ENCODE assay signal across 8 cellular contexts in genomic region chr4:68375667-68376559, GRCh38. TPM values are rescaled to one million over a fixed set of nuclear protein-coding genes. Genes with fewer than 3 reads are reported as not detected.
DNase-seq lines count a peak whose midpoint lies in the region; ATAC-seq and TF ChIP-seq lines count a peak whose summit lies in the region.

No MANE protein-coding gene starts in this region.

- no peaks in the 10 kb centered on the region for H3K9me2 ChIP-seq in SK-N-SH

- H2AK9ac ChIP-seq in IMR-90 (replicated peaks; ENCODE audit: low read depth, low read length, poor library complexity) = no peak overlapping the region

- POLR2A ChIA-PET in IMR-90 (lab: Charles Lee; ENCODE audit: unreplicated experiment) (no interaction called here), SK-N-SH (lab: Yijun Ruan, JAX) (no interaction called here)

- no peak overlapping the region for H3K14ac ChIP-seq in IMR-90 (replicated peaks; ENCODE audit: low read depth, low read length)

- no peak overlapping the region for H4K5ac ChIP-seq in IMR-90 (ENCODE audit: low read depth, low read length)

- H3K27me3 Mint-ChIP-seq in activated naive CD8-positive, alpha-beta T cell treated with anti-CD3 and anti-CD28 coated beads, Interleukin-2, amount 50 U/mL, for 24 hours = peaks cover 5% of the 10 kb centered on the region

- H3K23ac ChIP-seq in IMR-90 (ENCODE audit: low read depth, low read length) = no peak overlapping the region

- no peaks in the 10 kb centered on the region for H3K79me2 ChIP-seq in SK-N-SH (ENCODE audit: insufficient read depth)

- no peak overlapping the region for H3K56ac ChIP-seq in IMR-90 (ENCODE audit: extremely low read depth, insufficient read depth, low read length)

- H3K9ac ChIP-seq in IMR-90 (ENCODE audit: low read depth, low read length) = no peak overlapping the region
- H3K9ac ChIP-seq in SK-N-SH = no peak overlapping the region

- no peak overlapping the region for H2BK15ac ChIP-seq in IMR-90 (ENCODE audit: low read depth, low read length)

- H3K36me3 ChIP-seq in IMR-90 (ENCODE audit: control insufficient read depth, insufficient read depth, low read length) = no peaks in the 10 kb centered on the region
- no peaks in the 10 kb centered on the region for H3K36me3 ChIP-seq in SK-N-SH (replicated peaks in 1 of 2; ENCODE audit: control insufficient read depth in 1 of 2, insufficient read depth in 2 of 2, low read length in 1 of 2)
- no peaks in the 10 kb centered on the region for H3K36me3 ChIP-seq in prostate gland

- TF ChIP-seq RAD21 in IMR-90 (IDR thresholded peaks at IDR 0.05; ENCODE audit: low read length) = peak; percentile 91
- TF ChIP-seq RAD21 in SK-N-SH (IDR thresholded peaks at IDR 0.05; ENCODE audit: low read length) = peak; percentile 91

- H3K4me2 ChIP-seq in IMR-90 (ENCODE audit: low read depth, low read length) (peak overlapping the region; percentile 84), SK-N-SH (peak overlapping the region; percentile 53; the same call in 1 of the 2 replicates)

- intact Hi-C loops in IMR-90 (cut with micrococcal nuclease) = loop anchor here (1.0 to 10.0 kb wide), 2 partner anchors 104 to 201 kb away; no protein-coding TSS in a partner anchor
- intact Hi-C loops in head of caudate nucleus (cut with DNase I) = loop anchor here (5.0 kb wide), 1 partner anchor 104 kb away; no protein-coding TSS in a partner anchor
- intact Hi-C loops in prostate gland (cut with DNase I) = loop anchor here (5.0 kb wide), 1 partner anchor 104 kb away; no protein-coding TSS in a partner anchor

- H2AK5ac ChIP-seq in IMR-90 (ENCODE audit: low read depth, low read length) = no peak overlapping the region

- no peak overlapping the region for H4K91ac ChIP-seq in IMR-90 (ENCODE audit: insufficient read depth, low read depth, low read length)

- H2BK20ac ChIP-seq in IMR-90 (ENCODE audit: low read depth, low read length) = no peak overlapping the region

- H2BK120ac ChIP-seq in IMR-90 (ENCODE audit: low read depth, low read length) = no peak overlapping the region

- peaks cover 3% of the 10 kb centered on the region; the same call in 1 of the 2 replicates for H3K9me1 ChIP-seq in IMR-90 (ENCODE audit: insufficient read depth, low read length)

- peak overlapping the region; percentile 61 for H3K4me3 Mint-ChIP-seq in activated naive CD8-positive, alpha-beta T cell treated with anti-CD3 and anti-CD28 coated beads, Interleukin-2, amount 50 U/mL, for 24 hours

- TF ChIP-seq POLR2A in IMR-90 (IDR thresholded peaks at IDR 0.05; ENCODE audit: low read depth, low read length) (no peak), prostate gland (IDR thresholded peaks at IDR 0.05) (no peak)

- dilution Hi-C loops in IMR-90 (cut with HindIII; ENCODE audit: low sequenced_read_pairs, unreplicated experiment) = no loop called here

- CTCF ChIA-PET in IMR-90 (lab: Yijun Ruan, JAX) (interaction anchor here (0.5 to 2.0 kb wide), 15 partner anchors 9 to 794 kb away, joined by 3 to 27 read pairs (median 3); no protein-coding TSS in a partner anchor), SK-N-SH (lab: Yijun Ruan, JAX) (interaction anchor here (0.6 to 5.8 kb wide), 29 partner anchors 10 to 123 kb away, joined by 3 to 90 read pairs (median 5); no protein-coding TSS in a partner anchor)

- no peak overlapping the region for H2BK5ac ChIP-seq in IMR-90 (ENCODE audit: low read depth, low read length, poor library complexity, severe bottlenecking)

- no peaks in the 10 kb centered on the region for H4K20me1 ChIP-seq in IMR-90 (ENCODE audit: insufficient read depth, low read length)
- H4K20me1 ChIP-seq in SK-N-SH (ENCODE audit: insufficient read depth) = no peaks in the 10 kb centered on the region

- BruUV-seq in IMR-90 (replicated peaks; lab: Mats Ljungman, UMichigan) = no TSS peak

- H3K27ac ChIP-seq in IMR-90 (ENCODE audit: insufficient read depth, low read length) = no peak overlapping the region
- no peak overlapping the region for H3K27ac ChIP-seq in SK-N-SH (ENCODE audit: low read depth in 2 of 2, low read length in 1 of 2)
- H3K27ac ChIP-seq in prostate gland = no peak overlapping the region

- no peak overlapping the region for H3K18ac ChIP-seq in IMR-90 (ENCODE audit: low read depth, low read length)

- H3K4me1 Mint-ChIP-seq in activated naive CD8-positive, alpha-beta T cell treated with anti-CD3 and anti-CD28 coated beads, Interleukin-2, amount 50 U/mL, for 24 hours = peaks cover 8% of the 10 kb centered on the region

- DNase-seq in GM03348 (ENCODE audit: low spot score) (peak; percentile 80), IMR-90 (peak; percentile 64), SK-N-SH (peak; percentile 65), head of caudate nucleus (peak in 33 of 42 donors; percentile 8 to 80 (median 49)), prostate gland (ENCODE audit: low spot score) (peak; percentile 66), cerebellar nuclear complex (lab: John Stamatoyannopoulos, UW) (no peak)
- DNase-seq in activated naive CD8-positive, alpha-beta T cell treated with anti-CD3 and anti-CD28 coated beads, Interleukin-2, amount 50 U/mL, for 24 hours = peak; percentile 18

- no peak overlapping the region for H4K8ac ChIP-seq in IMR-90 (ENCODE audit: low read depth in 2 of 2, low read length in 2 of 2)

- peaks cover 9% of the 10 kb centered on the region for H3K4me1 ChIP-seq in IMR-90 (ENCODE audit: control insufficient read depth, insufficient read depth, low read length)
- H3K4me1 ChIP-seq in SK-N-SH (ENCODE audit: control insufficient read depth in 1 of 2, insufficient read depth in 2 of 2, low read depth in 1 of 2, low read length in 1 of 2) = no peaks in the 10 kb centered on the region; a peak in 1 of 4 replicates
- H3K4me1 ChIP-seq in prostate gland (replicated peaks) = no peaks in the 10 kb centered on the region

- H3K27me3 ChIP-seq in IMR-90 (ENCODE audit: control insufficient read depth, insufficient read depth, low read length) (no peaks in the 10 kb centered on the region), SK-N-SH (ENCODE audit: insufficient read depth) (peaks cover 7% of the 10 kb centered on the region; the same call in 1 of the 2 replicates), prostate gland (replicated peaks; ENCODE audit: insufficient read depth) (no peaks in the 10 kb centered on the region)

- H3K9me3 Mint-ChIP-seq in activated naive CD8-positive, alpha-beta T cell treated with anti-CD3 and anti-CD28 coated beads, Interleukin-2, amount 50 U/mL, for 24 hours = no peaks in the 10 kb centered on the region

- no peaks in the 10 kb centered on the region; a peak in 1 of 4 replicates for H3K79me1 ChIP-seq in IMR-90 (ENCODE audit: low read depth in 1 of 2, low read length in 2 of 2)

- H3K4me3 ChIP-seq in IMR-90 (ENCODE audit: insufficient read depth, low read depth, low read length) = no peak overlapping the region
- H3K4me3 ChIP-seq in SK-N-SH (ENCODE audit: low read depth in 2 of 2, low read length in 1 of 2) = peak overlapping the region in 1 of 2 experiments; percentile 37; a peak in 3 of 4 replicates
- H3K4me3 ChIP-seq in prostate gland = no peak overlapping the region

- no peak overlapping the region for H3K27ac Mint-ChIP-seq in activated naive CD8-positive, alpha-beta T cell treated with anti-CD3 and anti-CD28 coated beads, Interleukin-2, amount 50 U/mL, for 24 hours

- in situ Hi-C loops in IMR-90 (cut with MboI; ENCODE audit: low sequenced_read_pairs) = loop anchor here (5.0 kb wide), 1 partner anchor 104 kb away; no protein-coding TSS in a partner anchor

- ATAC-seq in GM21737 (IDR thresholded peaks at IDR 0.05; ENCODE audit: unreplicated experiment) (peak; percentile 79), IMR-90 (ENCODE audit: low read depth) (peak; percentile 77)
- peak; percentile 85 for ATAC-seq in activated naive CD8-positive, alpha-beta T cell treated with anti-CD3 and anti-CD28 coated beads, Interleukin-2, amount 50 U/mL, for 24 hours

- H3K36me3 Mint-ChIP-seq in activated naive CD8-positive, alpha-beta T cell treated with anti-CD3 and anti-CD28 coated beads, Interleukin-2, amount 50 U/mL, for 24 hours (ENCODE audit: low read depth) = no peaks in the 10 kb centered on the region

- no peaks in the 10 kb centered on the region for H3F3A ChIP-seq in SK-N-SH (replicated peaks; ENCODE audit: insufficient read depth)

- TF ChIP-seq EP300 in SK-N-SH (IDR thresholded peaks at IDR 0.05; ENCODE audit: borderline replicate concordance in 1 of 2, low read depth in 1 of 2, low read length in 1 of 2) = no peak

- peak; percentile 96 for TF ChIP-seq CTCF in IMR-90 (conservative IDR thresholded peaks at IDR 0.05; ENCODE audit: low read depth, low read length)
- TF ChIP-seq CTCF in SK-N-SH (IDR thresholded peaks at IDR 0.05) = peak; percentile 84
- TF ChIP-seq CTCF in prostate gland (IDR thresholded peaks at IDR 0.05) = peak in 3 of 4 experiments; percentile 78 to 91 (median 91)

- H3K9me3 ChIP-seq in IMR-90 (ENCODE audit: control insufficient read depth, insufficient read depth, low read length) (no peaks in the 10 kb centered on the region), SK-N-SH (no peaks in the 10 kb centered on the region), prostate gland (no peaks in the 10 kb centered on the region)

- no peak overlapping the region for H3K4ac ChIP-seq in IMR-90 (ENCODE audit: low read depth, low read length)

- peak overlapping the region; percentile 77 for H2AFZ ChIP-seq in IMR-90 (replicated peaks; ENCODE audit: low read length, poor library complexity)
- no peak overlapping the region for H2AFZ ChIP-seq in SK-N-SH (ENCODE audit: low read depth)

- WGBS in IMR-90 (ENCODE audit: extremely low coverage in 2 of 2, insufficient read length in 1 of 2), 2 experiments = no CpG with 5 or more reads among the region's 19 CpGs
- WGBS in SK-N-SH (ENCODE audit: low lambda C conversion rate) = 9% methylated on average over 19 of the region's 19 CpGs
- 11% methylated on average over 19 of the region's 19 CpGs for WGBS in prostate gland

TF ChIP-seq in IMR-90, 13 proteins besides CTCF, POLR2A, EP300 and RAD21 (continues in another document):
- no peak for TF ChIP-seq CEBPB (IDR thresholded peaks at IDR 0.05; ENCODE audit: low read depth, low read length)

TF ChIP-seq in SK-N-SH, 30 proteins besides CTCF, POLR2A, EP300 and RAD21 (continues in another document):
- TF ChIP-seq JUND (IDR thresholded peaks at IDR 0.05) (no peak), SMC3 (IDR thresholded peaks at IDR 0.05; ENCODE audit: low read depth, low read length) (peak; percentile 97), YY1 (IDR thresholded peaks at IDR 0.05; ENCODE audit: low read depth) (no peak), NRF1 (IDR thresholded peaks at IDR 0.05; ENCODE audit: low read depth, low read length) (peak; percentile 23; the same call in 1 of the 2 replicates), TEAD4 (IDR thresholded peaks at IDR 0.05; ENCODE audit: borderline replicate concordance, insufficient read depth) (no peak)

RNA-seq across cellular contexts. Expression of gene YTHDC1, which starts 26.0 kb away (rescaled TPM):
- total RNA-seq in IMR-90 (2012; rRNA removed) = 31.9 and 43.9 TPM in 2 replicates
- 24.0 and 32.7 TPM in 2 replicates for polyA plus RNA-seq in IMR-90 (2012; rRNA removed)
- polyA plus RNA-seq in IMR-90 (2012; cell fraction: cytosol; rRNA removed) = 4.2 and 5.9 TPM in 2 replicates
- polyA plus RNA-seq in IMR-90 (2012; cell fraction: nucleus; rRNA removed; ENCODE audit: low replicate concordance) = 7.4 and 50.9 TPM in 2 replicates
- 21.0 and 31.3 TPM in 2 replicates for polyA plus RNA-seq in SK-N-SH (2012; rRNA removed)
- 26.9 and 27.7 TPM in 2 replicates for polyA plus RNA-seq in SK-N-SH (2012; cell fraction: cytosol; rRNA removed)
- polyA plus RNA-seq in SK-N-SH (2012; cell fraction: nucleus; rRNA removed) = 49.1 and 84.9 TPM in 2 replicates
- 10 to 100 TPM; 57.7 to 91.6 TPM for total RNA-seq in prostate gland

Comparison
In these comparisons a context has a peak if more than half of its experiments do, and no peak if none do; other contexts are left out.
1. DNase-seq: peak in GM03348 (single experiment), IMR-90 (single experiment), SK-N-SH (single experiment), activated naive CD8-positive, alpha-beta T cell treated with anti-CD3 and anti-CD28 coated beads, Interleukin-2, amount 50 U/mL, for 24 hours (single experiment), head of caudate nucleus (33 of 42) and prostate gland (single experiment); none in cerebellar nuclear complex (0 of 2).
2. Peak in every context shown above with its lines, with median percentiles within 50 percentile points of each other: ATAC-seq and CTCF ChIP-seq.